8 cellular contexts compared by ENCODE assay signal in genomic region chr3:197305854-197306253, GRCh38. TPM values are rescaled to one million over a fixed set of nuclear protein-coding genes. Genes with fewer than 3 reads are reported as not detected.
DNase-seq lines count a peak whose midpoint lies in the region; ATAC-seq and TF ChIP-seq lines count a peak whose summit lies in the region.

No MANE protein-coding gene starts in this region.

- TF ChIP-seq CTCF in MM.1S (IDR thresholded peaks at IDR 0.05; ENCODE audit: low read length) = no peak

- H3K23ac ChIP-seq in mesenchymal stem cell (ENCODE audit: low read length in 2 of 2) = no peak overlapping the region

- H3F3A ChIP-seq in MM.1S (ENCODE audit: insufficient read depth, low read length) = peaks cover 5% of the 10 kb centered on the region; the same call in 1 of the 2 replicates

- no peak overlapping the region for H4K91ac ChIP-seq in mesenchymal stem cell (ENCODE audit: low read length)

- intact Hi-C loops in Right ventricle myocardium superior (cut with DNase I) = no loop called here

- H3K9me3 ChIP-seq in MM.1S (replicated peaks; ENCODE audit: insufficient read depth, low read length) (no peaks in the 10 kb centered on the region), mesenchymal stem cell (ENCODE audit: control insufficient read depth, low read length) (no peaks in the 10 kb centered on the region)

- H3K36me3 ChIP-seq in MM.1S (replicated peaks; ENCODE audit: insufficient read depth, low read length) (no peaks in the 10 kb centered on the region), mesenchymal stem cell (ENCODE audit: control insufficient read depth in 1 of 2, insufficient read depth in 2 of 2, low read depth in 1 of 2, low read length in 2 of 2) (no peaks in the 10 kb centered on the region)

- no peak overlapping the region for H2BK120ac ChIP-seq in mesenchymal stem cell (ENCODE audit: low read depth, low read length)

- H2BK12ac ChIP-seq in mesenchymal stem cell (ENCODE audit: low read length in 2 of 2) = peak overlapping the region; percentile 68 to 73

- no peak overlapping the region for H3K18ac ChIP-seq in mesenchymal stem cell (ENCODE audit: low read depth in 1 of 2, low read length in 2 of 2)

- H4K20me1 ChIP-seq in MM.1S (ENCODE audit: insufficient read depth, low read length) = no peaks in the 10 kb centered on the region

- peak overlapping the region; percentile 91 for H2AK5ac ChIP-seq in mesenchymal stem cell (ENCODE audit: low read length, severe bottlenecking)

- H3K4me1 ChIP-seq in MM.1S (ENCODE audit: low read length) (peaks cover 11% of the 10 kb centered on the region), mesenchymal stem cell (ENCODE audit: control insufficient read depth, insufficient read depth, low read depth, low read length) (peaks cover 8% of the 10 kb centered on the region)

- peak; percentile 91 for ATAC-seq in GM18502 (IDR thresholded peaks at IDR 0.05; ENCODE audit: poor library complexity, unreplicated experiment)
- peak; percentile 91 for ATAC-seq in GM21723 (IDR thresholded peaks at IDR 0.05; ENCODE audit: unreplicated experiment)
- no peak for ATAC-seq in Right ventricle myocardium superior (ENCODE audit: poor library complexity)

- no peak overlapping the region for H4K8ac ChIP-seq in mesenchymal stem cell (ENCODE audit: low read length)

- H3K4me2 ChIP-seq in MM.1S (ENCODE audit: low read depth, low read length) = no peak overlapping the region
- H3K4me2 ChIP-seq in mesenchymal stem cell (ENCODE audit: low read length, poor library complexity, severe bottlenecking) = no peak overlapping the region

- DNase-seq in MM.1S = peak; percentile 49
- peak; percentile 75 for DNase-seq in mesenchymal stem cell
- no peak for DNase-seq in NCI-H2107 treated with DMSO at 0.1 percent for 48 hours (lab: John Stamatoyannopoulos, UW; ENCODE audit: unreplicated experiment)
- no peak for DNase-seq in SHP77 (lab: John Stamatoyannopoulos, UW)
- DNase-seq in Right ventricle myocardium superior = no peak
- DNase-seq in NCI-H510A (lab: John Stamatoyannopoulos, UW) = no peak

- H3K4ac ChIP-seq in mesenchymal stem cell (ENCODE audit: low read depth in 1 of 2, low read length in 2 of 2) = no peak overlapping the region

- WGBS in mesenchymal stem cell = 11% methylated on average over 1 of the region's 1 CpG

- H3K14ac ChIP-seq in mesenchymal stem cell (ENCODE audit: low read length in 2 of 2) = no peak overlapping the region

- no peaks in the 10 kb centered on the region for H3K79me2 ChIP-seq in MM.1S (ENCODE audit: low read length)

- H3K4me3 ChIP-seq in MM.1S (ENCODE audit: low read length) = no peak overlapping the region
- H3K4me3 ChIP-seq in mesenchymal stem cell (ENCODE audit: insufficient read depth in 1 of 2, low read depth in 1 of 2, low read length in 2 of 2) = no peak overlapping the region

- no peaks in the 10 kb centered on the region for H3K9me2 ChIP-seq in MM.1S (replicated peaks; ENCODE audit: insufficient read depth, low read length)

- no peaks in the 10 kb centered on the region for H3K79me1 ChIP-seq in mesenchymal stem cell (replicated peaks; ENCODE audit: low read length, poor library complexity, severe bottlenecking)

- H3K27me3 ChIP-seq in MM.1S (replicated peaks; ENCODE audit: insufficient read depth, low read length) (0 out of 2 replicates have a peak, but pooled peaks cover under 1% of the 10 kb centered on the region), mesenchymal stem cell (ENCODE audit: control insufficient read depth in 1 of 2, insufficient read depth in 1 of 2, low read length in 2 of 2) (no peaks in the 10 kb centered on the region)

- H2AFZ ChIP-seq in MM.1S (ENCODE audit: low read length) = no peak overlapping the region
- no peak overlapping the region for H2AFZ ChIP-seq in mesenchymal stem cell (ENCODE audit: low read depth, low read length)

- no peak overlapping the region for H2BK15ac ChIP-seq in mesenchymal stem cell (ENCODE audit: low read depth, poor library complexity, severe bottlenecking)

- H2BK5ac ChIP-seq in mesenchymal stem cell (ENCODE audit: low read depth, low read length, poor library complexity, severe bottlenecking) = peak overlapping the region; percentile 90

- H3K9ac ChIP-seq in MM.1S (ENCODE audit: low read length) = no peak overlapping the region
- H3K9ac ChIP-seq in mesenchymal stem cell (ENCODE audit: low read length) = no peak overlapping the region

- H3K27ac ChIP-seq in MM.1S (ENCODE audit: low read length) (no peak overlapping the region), mesenchymal stem cell (ENCODE audit: low read length, poor library complexity, severe bottlenecking) (peak overlapping the region; percentile 76)

RNA-seq across cellular contexts. Expression of gene DLG1, which starts 7.4 kb away (rescaled TPM):
- 41.4 TPM for polyA plus RNA-seq in mesenchymal stem cell (2013, experiment 1 of 2)
- polyA plus RNA-seq in mesenchymal stem cell (2013, experiment 2 of 2) = 40.1 TPM
- total RNA-seq in Right ventricle myocardium superior = 40.7 TPM

Comparison
In these comparisons a context has a peak if more than half of its experiments do, and no peak if none do; other contexts are left out.
1. DNase-seq: peak in MM.1S (single experiment) and mesenchymal stem cell (single experiment); none in NCI-H2107 treated with DMSO at 0.1 percent for 48 hours (single experiment), SHP77 (0 of 2), Right ventricle myocardium superior (single experiment) and NCI-H510A (single experiment).